In genomic region chr9:136603216-136603615, GRCh38 we compare ENCODE assay signal across 21 cellular contexts. TPM values are rescaled to one million over a fixed set of nuclear protein-coding genes. Genes with fewer than 3 reads are reported as not detected.
DNase-seq lines count a peak whose midpoint lies in the region; ATAC-seq and TF ChIP-seq lines count a peak whose summit lies in the region.
"Had no signal": no experiment of that assay in that cellular context is flagged by ENCODE, and none has a peak within 500 bp of the region (broad histone marks: within the 10 kb centered on the region; RNA-seq: fewer than 3 reads in every experiment).

No MANE protein-coding gene starts in this region.

- H3K27me3 ChIP-seq in BLaER1 treated with 17β-estradiol and CSF1 and Interleukin-3, amounts not matched to agents 10 nM and 100 nM: peaks cover 0 to 43% (median 0%) of the 10 kb centered on the region in 11 experiments; a peak in 9 of 22 replicates
- peaks cover 5% of the 10 kb centered on the region for H3K27me3 ChIP-seq in NT2/D1 (ENCODE audit: insufficient read depth, insufficient read length)
- peaks cover 4% of the 10 kb centered on the region for H3K27me3 ChIP-seq in lower lobe of right lung (ENCODE audit: low read depth)
- peaks cover 5% of the 10 kb centered on the region for H3K27me3 ChIP-seq in rectal smooth muscle tissue (ENCODE audit: control insufficient read depth, insufficient read depth, low read length)
- no peaks in the 10 kb centered on the region for H3K27me3 ChIP-seq in body of pancreas
- peaks cover 0 to 9% (median 7%) of the 10 kb centered on the region in 3 donors for H3K27me3 ChIP-seq in gastrocnemius medialis
- H3K27me3 ChIP-seq: MG63 had no signal

- H3K36me3 ChIP-seq in BLaER1 treated with 17β-estradiol and CSF1 and Interleukin-3, amounts not matched to agents 10 nM and 100 nM: no peaks in the 10 kb centered on the region
- no peaks in the 10 kb centered on the region for H3K36me3 ChIP-seq in NT2/D1 (ENCODE audit: insufficient read depth, insufficient read length, low read length)
- H3K36me3 ChIP-seq in lower lobe of right lung: no peaks in the 10 kb centered on the region
- H3K36me3 ChIP-seq in rectal smooth muscle tissue (ENCODE audit: control insufficient read depth, insufficient read depth, low read length): no peaks in the 10 kb centered on the region
- H3K36me3 ChIP-seq in body of pancreas (replicated peaks in 1 of 2; ENCODE audit: insufficient read depth in 1 of 2, low read depth in 2 of 2): no peaks in the 10 kb centered on the region
- H3K36me3 ChIP-seq in gastrocnemius medialis: no peaks in the 10 kb centered on the region
- H3K36me3 ChIP-seq: MG63 had no signal

- peaks cover 70 to 95% (median 91%) of the 10 kb centered on the region in 10 experiments for H3K4me1 ChIP-seq in BLaER1 treated with 17β-estradiol and CSF1 and Interleukin-3, amounts not matched to agents 10 nM and 100 nM
- H3K4me1 ChIP-seq in NT2/D1 (ENCODE audit: insufficient read depth, insufficient read length): peaks cover 56% of the 10 kb centered on the region
- peaks cover 41% of the 10 kb centered on the region for H3K4me1 ChIP-seq in lower lobe of right lung
- H3K4me1 ChIP-seq in rectal smooth muscle tissue (ENCODE audit: control insufficient read depth, insufficient read depth, low read length): peaks cover 7% of the 10 kb centered on the region
- no peaks in the 10 kb centered on the region for H3K4me1 ChIP-seq in body of pancreas
- no peaks in the 10 kb centered on the region for H3K4me1 ChIP-seq in gastrocnemius medialis

- peak overlapping the region; percentile 76 to 99 (median 89); a peak in 21 of 22 replicates for H3K4me2 ChIP-seq in BLaER1 treated with 17β-estradiol and CSF1 and Interleukin-3, amounts not matched to agents 10 nM and 100 nM
- H3K4me2 ChIP-seq: KMS-11 had no signal

- ATAC-seq in lower lobe of right lung (no peak), body of pancreas (no peak), GM18909 (IDR thresholded peaks at IDR 0.05; ENCODE audit: poor library complexity, unreplicated experiment) (no peak), GM21717 (IDR thresholded peaks at IDR 0.05; ENCODE audit: unreplicated experiment) (no peak), gastrocnemius medialis (no peak)
- ATAC-seq: HepG2, Panc1 had no signal

- H3K9ac ChIP-seq in BLaER1 treated with 17β-estradiol and CSF1 and Interleukin-3, amounts not matched to agents 10 nM and 100 nM: no peak overlapping the region; a peak in 1 of 22 replicates
- H3K9ac ChIP-seq in NT2/D1 (ENCODE audit: insufficient read length, low read depth) (peak overlapping the region; percentile 8), rectal smooth muscle tissue (ENCODE audit: low read length) (peak overlapping the region; percentile 45)
- H3K9ac ChIP-seq: KMS-11 had no signal

- intact Hi-C loops in lower lobe of right lung (cut with DNase I): no loop called here
- intact Hi-C loops in body of pancreas (cut with DNase I): no loop called here
- intact Hi-C loops in gastrocnemius medialis (cut with DNase I; ENCODE audit: low total_unique reads): no loop called here

- in situ Hi-C loops in gastrocnemius medialis (cut with MboI; ENCODE audit: low sequenced_read_pairs in 4 of 4): no loop called here

- H4K20me1 ChIP-seq in BLaER1 treated with 17β-estradiol and CSF1 and Interleukin-3, amounts not matched to agents 10 nM and 100 nM: peaks cover 0 to 15% (median 0%) of the 10 kb centered on the region in 11 experiments; a peak in 4 of 22 replicates

- 85 to 93% methylated on average over 7 to 12 of the region's 12 CpGs for WGBS in body of pancreas, 2 donors

- H3K9me3 ChIP-seq in BLaER1 treated with 17β-estradiol and CSF1 and Interleukin-3, amounts not matched to agents 10 nM and 100 nM (replicated peaks in 1 of 11): no peaks in the 10 kb centered on the region
- no peaks in the 10 kb centered on the region for H3K9me3 ChIP-seq in NT2/D1 (ENCODE audit: insufficient read depth, low read length)
- no peaks in the 10 kb centered on the region for H3K9me3 ChIP-seq in lower lobe of right lung
- H3K9me3 ChIP-seq in body of pancreas: no peaks in the 10 kb centered on the region
- no peaks in the 10 kb centered on the region for H3K9me3 ChIP-seq in gastrocnemius medialis
- H3K9me3 ChIP-seq: Caco-2, MG63 had no signal

- no peak for TF ChIP-seq CTCF in lower lobe of right lung (IDR thresholded peaks at IDR 0.05)
- TF ChIP-seq CTCF in body of pancreas (IDR thresholded peaks at IDR 0.05): no peak
- no peak for TF ChIP-seq CTCF in gastrocnemius medialis (IDR thresholded peaks at IDR 0.05 in 4 of 5, conservative IDR thresholded peaks at IDR 0.05 in 1 of 5)

- no peak overlapping the region for H3K4me3 ChIP-seq in BLaER1 treated with 17β-estradiol and CSF1 and Interleukin-3, amounts not matched to agents 10 nM and 100 nM
- H3K4me3 ChIP-seq in NT2/D1 (ENCODE audit: insufficient read length, low read depth) (no peak overlapping the region), lower lobe of right lung (no peak overlapping the region), rectal smooth muscle tissue (ENCODE audit: low read length) (no peak overlapping the region), body of pancreas (no peak overlapping the region), gastrocnemius medialis (no peak overlapping the region)
- H3K4me3 ChIP-seq: MG63 had no signal

- peak overlapping the region in 1 of 11 experiments; percentile 12; a peak in 1 of 22 replicates for H3K27ac ChIP-seq in BLaER1 treated with 17β-estradiol and CSF1 and Interleukin-3, amounts not matched to agents 10 nM and 100 nM
- H3K27ac ChIP-seq in lower lobe of right lung (peak overlapping the region; percentile 53), rectal smooth muscle tissue (ENCODE audit: low read depth, low read length) (no peak overlapping the region), body of pancreas (no peak overlapping the region), gastrocnemius medialis (no peak overlapping the region)
- H3K27ac ChIP-seq: KMS-11 had no signal

- no peak for DNase-seq in NT2/D1 (ENCODE audit: low read depth, low spot score)
- no peak for DNase-seq in lower lobe of right lung
- no peak for DNase-seq in body of pancreas
- no peak for DNase-seq in gastrocnemius medialis
- DNase-seq: Caco-2, DMS153, EL, H9, MG63, NCI-H1092 treated with DMSO at 0.1 percent for 48 hours, NCI-H2081 treated with DMSO at 0.1 percent for 48 hours, NCI-H2227 treated with DMSO at 0.1 percent for 48 hours, NCI-H524 treated with DMSO at 0.1 percent for 48 hours, SHP77 treated with DMSO at 0.1 percent for 48 hours had no signal

- TF ChIP-seq POLR2A in body of pancreas (IDR thresholded peaks at IDR 0.05) (no peak), gastrocnemius medialis (IDR thresholded peaks at IDR 0.05) (no peak)

RNA-seq across cellular contexts. Expression of gene NOTCH1, which starts 57.4 kb away (rescaled TPM):
- total RNA-seq in lower lobe of right lung: 91.4 TPM
- 10 to 100 TPM; 29.6 to 65.3 TPM for total RNA-seq in body of pancreas
- total RNA-seq in gastrocnemius medialis: 10 to 100 TPM in 1 of 4 donors, 1 to 10 TPM in 3; 6.3 to 15.4 (median 8.2) TPM

RNA-seq across cellular contexts. Expression of gene EGFL7, which starts 59.5 kb away (rescaled TPM):
- 230 TPM for total RNA-seq in lower lobe of right lung
- 10 to 100 TPM; 14.8 to 47.0 TPM for total RNA-seq in body of pancreas
- total RNA-seq in gastrocnemius medialis: 10 to 100 TPM; 37.4 to 74.7 (median 49.0) TPM

Comparison
In these comparisons a context has a peak if more than half of its experiments do, and no peak if none do; other contexts are left out.
1. H3K9ac ChIP-seq: peak in NT2/D1 (single experiment) and rectal smooth muscle tissue (single experiment); none in BLaER1 treated with 17β-estradiol and CSF1 and Interleukin-3, amounts not matched to agents 10 nM and 100 nM (0 of 11).